9 cellular contexts compared by ENCODE assay signal in the genomic region with DNA sequence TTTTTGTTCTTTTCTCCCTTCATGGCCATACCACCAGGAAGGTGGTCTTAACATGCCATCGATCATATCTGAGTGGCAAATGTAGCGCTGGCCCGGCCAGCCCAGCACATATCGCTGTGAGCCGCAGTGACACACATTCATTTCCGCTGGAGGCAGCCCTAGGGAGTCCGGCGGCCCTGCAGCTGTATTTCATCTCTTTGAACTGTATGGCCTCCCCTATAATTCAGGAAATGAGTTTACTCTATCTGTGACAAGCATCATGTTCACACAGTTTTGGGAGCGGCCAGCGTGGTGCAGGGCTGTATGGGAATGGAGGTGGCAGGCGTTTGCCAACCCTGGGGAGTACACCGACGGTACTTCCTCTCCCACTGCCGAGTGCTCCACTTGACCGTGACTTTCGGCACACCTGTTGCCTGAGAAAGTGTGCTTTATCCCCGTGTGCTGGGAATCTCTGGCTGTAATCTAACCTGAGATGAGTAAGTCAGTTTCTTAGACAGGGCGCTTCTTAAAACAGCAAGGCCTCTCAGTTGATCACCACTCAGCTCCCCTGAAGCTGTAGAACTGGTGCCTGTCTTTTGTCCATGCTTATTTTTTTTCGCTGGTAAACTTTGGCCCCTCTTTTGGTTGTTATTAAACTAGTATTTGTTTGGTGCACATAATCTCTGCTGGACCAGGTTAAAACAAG.
DNase-seq lines count a peak whose midpoint lies in the region; ATAC-seq, FAIRE-seq and TF ChIP-seq lines count a peak whose summit lies in the region.
"Had no signal": no experiment of that assay in that cellular context is flagged by ENCODE, and none has a peak within 500 bp of the region (broad histone marks: within the 10 kb centered on the region; RNA-seq: fewer than 3 reads in every experiment).

No MANE protein-coding gene starts in this region.

- BruUV-seq in GM12878 (replicated peaks; lab: Mats Ljungman, UMichigan): TSS peak; percentile 65

- H3K79me2 ChIP-seq in GM12878 (ENCODE audit: control insufficient read depth, insufficient read depth, low read length): no peaks in the 10 kb centered on the region

- peak; percentile 47 to 66; a peak in 2 of 4 replicates for TF ChIP-seq EP300 in GM12878 (IDR thresholded peaks at IDR 0.05; ENCODE audit: borderline replicate concordance in 1 of 2, control insufficient read depth in 1 of 2, low read depth in 2 of 2, low read length in 2 of 2)

- WGBS in GM12878 (ENCODE audit: insufficient coverage, insufficient replicate concordance, low lambda C conversion rate, missing lambda C conversion rate): 18% methylated on average over 19 of the region's 19 CpGs

- POLR2A ChIA-PET in GM12878 (lab: Charles Lee): interaction anchor here (0.5 to 14.3 kb wide), 8 partner anchors 8 to 135 kb away, joined by 4 to 298 read pairs (median 4); no protein-coding TSS in a partner anchor

- TF ChIP-seq CTCF in GM12878 (IDR thresholded peaks at IDR 0.05 in 2 of 3, conservative IDR thresholded peaks at IDR 0.05 in 1 of 3; ENCODE audit: control insufficient read depth in 2 of 3, extremely low read depth in 1 of 3, insufficient read depth in 1 of 3, low read depth in 3 of 3, low read length in 3 of 3): no peak

- in situ Hi-C loops in GM12878 (cut with MboI): no loop called here

- peak; percentile 44 for FAIRE-seq in GM12878 (lab: Jason Lieb, UNC)

- DNase-seq in DMS 273 (lab: John Stamatoyannopoulos, UW; ENCODE audit: unreplicated experiment): peak; percentile 24
- DNase-seq in DMS 273 treated with DMSO at 0.1 percent for 48 hours (lab: John Stamatoyannopoulos, UW): no peak
- DNase-seq in T-helper 1 cell: peak; percentile 22 to 77 (median 34)
- peak; percentile 90 for DNase-seq in GM12878 (ENCODE audit: low read depth, low spot score)
- no peak for DNase-seq in sciatic nerve (ENCODE audit: low spot score)
- no peak for DNase-seq in amygdala (lab: John Stamatoyannopoulos, UW)
- DNase-seq in HT-29 (ENCODE audit: low spot score): no peak

- peak overlapping the region; percentile 5; the same call in 1 of the 2 replicates for H3K9ac ChIP-seq in GM12878 (ENCODE audit: control insufficient read depth, insufficient read depth, low read length)

- peak overlapping the region; percentile 29 for H3K27ac ChIP-seq in GM12878 (ENCODE audit: control insufficient read depth, insufficient read depth)
- H3K27ac ChIP-seq: 22Rv1 had no signal

- peak; percentile 86 for ATAC-seq in HG03342 (IDR thresholded peaks at IDR 0.05; ENCODE audit: unreplicated experiment)
- ATAC-seq in GM12878: peak; percentile 78
- ATAC-seq in sciatic nerve: peak; percentile 35

- H3K4me3 ChIP-seq in GM12878: peak overlapping the region; percentile 11; the same call in 1 of the 2 replicates

- TF ChIP-seq RAD21 in GM12878 (IDR thresholded peaks at IDR 0.05; ENCODE audit: insufficient read depth, low read depth, low read length): no peak

- peak overlapping the region; percentile 38; the same call in 1 of the 2 replicates for H3K4me2 ChIP-seq in GM12878 (ENCODE audit: control insufficient read depth, insufficient read depth)

- no peak overlapping the region for H2AFZ ChIP-seq in GM12878 (ENCODE audit: control insufficient read depth, low read depth, low read length)

- SMC1A ChIA-PET in GM12878 (lab: Charles Lee; ENCODE audit: uncharacterized antibody, unreplicated experiment): interaction anchor here (1.8 to 17.7 kb wide), 4 partner anchors 15 to 22 kb away, joined by 5 to 1060 read pairs (median 78); no protein-coding TSS in a partner anchor

- TF ChIP-seq POLR2A in GM12878 (IDR thresholded peaks at IDR 0.05; ENCODE audit: low read depth, low read length): no peak

- H3K9me3 ChIP-seq in GM12878 (replicated peaks; ENCODE audit: control insufficient read depth, insufficient read depth, low read length): no peaks in the 10 kb centered on the region

- H4K20me1 ChIP-seq in GM12878 (ENCODE audit: control insufficient read depth, insufficient read depth): no peaks in the 10 kb centered on the region

- no peaks in the 10 kb centered on the region for H3K36me3 ChIP-seq in GM12878 (ENCODE audit: control insufficient read depth in 2 of 2, insufficient read depth in 2 of 2, low read length in 1 of 2)

- H3K27me3 ChIP-seq in GM12878 (replicated peaks in 1 of 2; ENCODE audit: control insufficient read depth in 2 of 2, insufficient read depth in 2 of 2, low read length in 1 of 2): no peaks in the 10 kb centered on the region

- CTCF ChIA-PET in GM12878 (lab: Yijun Ruan, JAX): interaction anchor here (1.1 to 10.5 kb wide), 4 partner anchors 13 to 28 kb away, joined by 3 to 174 read pairs (median 80); no protein-coding TSS in a partner anchor

- H3K4me1 ChIP-seq in GM12878 (ENCODE audit: control insufficient read depth, insufficient read depth, low read length): peaks cover 40% of the 10 kb centered on the region

- RAD21 ChIA-PET in GM12878 (lab: Charles Lee; ENCODE audit: unreplicated experiment): interaction anchor here (0.7 to 16.8 kb wide), 10 partner anchors 12 to 419 kb away, joined by 3 to 521 read pairs (median 8); no protein-coding TSS in a partner anchor

- intact Hi-C loops in GM12878 (cut with micrococcal nuclease; ENCODE audit: unreplicated experiment) (no loop called here), sciatic nerve (cut with DNase I) (no loop called here)

TF ChIP-seq in GM12878, 131 proteins besides CTCF, POLR2A, EP300 and RAD21 (continues in another document):
- TF ChIP-seq NRF1 (conservative IDR thresholded peaks at IDR 0.05; ENCODE audit: low read depth, low read length) (no peak), MYB (IDR thresholded peaks at IDR 0.05; ENCODE audit: borderline replicate concordance, low read depth, low read length) (0 out of 2 replicates have a peak, but pooled peaks have one; percentile 6), NFIC (IDR thresholded peaks at IDR 0.05; ENCODE audit: low read depth, low read length) (no peak), HSF1 (IDR thresholded peaks at IDR 0.05; ENCODE audit: low read depth, low read length) (no peak), KAT2A (conservative IDR thresholded peaks at IDR 0.05; ENCODE audit: control insufficient read depth, low read depth, low read length) (no peak), NR2F1 (conservative IDR thresholded peaks at IDR 0.05) (peak; percentile 83; the same call in 1 of the 2 replicates), EED (IDR thresholded peaks at IDR 0.05; ENCODE audit: low read depth) (no peak), KLF5 (IDR thresholded peaks at IDR 0.05; ENCODE audit: partially characterized antibody) (no peak), SMARCA5 (IDR thresholded peaks at IDR 0.05) (peak; percentile 83; the same call in 1 of the 2 replicates), ZNF622 (IDR thresholded peaks at IDR 0.05) (no peak)
- TF ChIP-seq, protein P1, sequence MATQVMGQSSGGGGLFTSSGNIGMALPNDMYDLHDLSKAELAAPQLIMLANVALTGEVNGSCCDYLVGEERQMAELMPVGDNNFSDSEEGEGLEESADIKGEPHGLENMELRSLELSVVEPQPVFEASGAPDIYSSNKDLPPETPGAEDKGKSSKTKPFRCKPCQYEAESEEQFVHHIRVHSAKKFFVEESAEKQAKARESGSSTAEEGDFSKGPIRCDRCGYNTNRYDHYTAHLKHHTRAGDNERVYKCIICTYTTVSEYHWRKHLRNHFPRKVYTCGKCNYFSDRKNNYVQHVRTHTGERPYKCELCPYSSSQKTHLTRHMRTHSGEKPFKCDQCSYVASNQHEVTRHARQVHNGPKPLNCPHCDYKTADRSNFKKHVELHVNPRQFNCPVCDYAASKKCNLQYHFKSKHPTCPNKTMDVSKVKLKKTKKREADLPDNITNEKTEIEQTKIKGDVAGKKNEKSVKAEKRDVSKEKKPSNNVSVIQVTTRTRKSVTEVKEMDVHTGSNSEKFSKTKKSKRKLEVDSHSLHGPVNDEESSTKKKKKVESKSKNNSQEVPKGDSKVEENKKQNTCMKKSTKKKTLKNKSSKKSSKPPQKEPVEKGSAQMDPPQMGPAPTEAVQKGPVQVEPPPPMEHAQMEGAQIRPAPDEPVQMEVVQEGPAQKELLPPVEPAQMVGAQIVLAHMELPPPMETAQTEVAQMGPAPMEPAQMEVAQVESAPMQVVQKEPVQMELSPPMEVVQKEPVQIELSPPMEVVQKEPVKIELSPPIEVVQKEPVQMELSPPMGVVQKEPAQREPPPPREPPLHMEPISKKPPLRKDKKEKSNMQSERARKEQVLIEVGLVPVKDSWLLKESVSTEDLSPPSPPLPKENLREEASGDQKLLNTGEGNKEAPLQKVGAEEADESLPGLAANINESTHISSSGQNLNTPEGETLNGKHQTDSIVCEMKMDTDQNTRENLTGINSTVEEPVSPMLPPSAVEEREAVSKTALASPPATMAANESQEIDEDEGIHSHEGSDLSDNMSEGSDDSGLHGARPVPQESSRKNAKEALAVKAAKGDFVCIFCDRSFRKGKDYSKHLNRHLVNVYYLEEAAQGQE (IDR thresholded peaks at IDR 0.05; ENCODE audit: low read depth, low read length): no peak

Comparison
In these comparisons a context has a peak if more than half of its experiments do, and no peak if none do; other contexts are left out.
1. DNase-seq: peak in DMS 273 (single experiment), T-helper 1 cell (5 of 5) and GM12878 (single experiment); none in DMS 273 treated with DMSO at 0.1 percent for 48 hours (single experiment), sciatic nerve (single experiment), amygdala (0 of 56) and HT-29 (single experiment).
2. ATAC-seq: peak in every context shown above with its lines; median percentile 86 in HG03342; 78 in GM12878; 35 in sciatic nerve.